Comparison of ENCODE assay signal across 11 cellular contexts in the genomic region with DNA sequence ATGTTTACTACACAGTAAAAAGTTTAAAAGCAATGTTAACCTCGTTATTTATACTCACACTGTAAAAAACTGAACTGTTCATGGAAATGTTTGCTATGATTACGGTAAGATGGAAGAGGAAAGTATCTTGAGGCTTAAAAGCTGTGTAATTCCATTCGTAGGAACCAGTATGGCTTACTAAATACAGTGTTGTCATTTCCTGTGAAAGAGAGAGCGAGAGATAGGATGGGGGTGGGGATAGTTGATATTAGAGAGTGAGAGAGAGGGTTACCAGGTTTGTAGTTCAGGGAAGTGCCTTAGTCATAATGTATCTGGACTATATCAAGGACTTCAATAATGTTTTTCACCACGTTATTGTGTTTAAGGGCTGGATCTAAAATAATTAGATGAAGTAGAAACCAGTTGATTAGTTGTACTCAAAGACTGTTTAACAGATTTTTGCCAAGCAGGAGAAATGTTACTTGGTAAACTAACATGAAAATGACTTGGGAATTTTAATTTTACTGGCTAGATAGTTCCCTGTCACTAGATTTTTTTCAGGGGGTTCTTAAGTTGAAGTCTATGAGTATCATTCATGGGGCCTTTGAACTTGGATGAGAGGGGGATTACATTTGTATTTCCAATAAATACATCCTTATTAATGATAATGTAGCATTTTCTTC. TPM values are rescaled to one million over a fixed set of nuclear protein-coding genes. Genes with fewer than 3 reads are reported as not detected.
A peak's percentile ranks its signal among the peaks of the same experiment; 100 is the strongest.
DNase-seq lines count a peak whose midpoint lies in the region; ATAC-seq, FAIRE-seq and TF ChIP-seq lines count a peak whose summit lies in the region.
"Had no signal": no experiment of that assay in that cellular context is flagged by ENCODE, and none has a peak within 500 bp of the region (broad histone marks: within the 10 kb centered on the region; RNA-seq: fewer than 3 reads in every experiment).

No MANE protein-coding gene starts in this region.

- TF ChIP-seq CTCF in BE2C (IDR thresholded peaks at IDR 0.05; ENCODE audit: low read depth, low read length) = no peak
- no peak for TF ChIP-seq CTCF in HFFc6 (IDR thresholded peaks at IDR 0.05)
- no peak for TF ChIP-seq CTCF in astrocyte (IDR thresholded peaks at IDR 0.05; ENCODE audit: insufficient read depth, low read depth, low read length)
- no peak for TF ChIP-seq CTCF in body of pancreas (IDR thresholded peaks at IDR 0.05)
- TF ChIP-seq CTCF in GM13977 (IDR thresholded peaks at IDR 0.05; ENCODE audit: extremely low read depth, insufficient read depth, missing control alignments) = no peak
- no peak for TF ChIP-seq CTCF in D721Med (IDR thresholded peaks at IDR 0.05; ENCODE audit: insufficient read depth, missing control alignments)

- H3K9ac ChIP-seq in astrocyte (ENCODE audit: low read length) = peak overlapping the region; percentile 27

- ATAC-seq in body of pancreas (no peak), HG02970 (IDR thresholded peaks at IDR 0.05; ENCODE audit: low FRiP score, unreplicated experiment) (no peak)

- H3K4me1 Mint-ChIP-seq in HFFc6 (ENCODE audit: low read depth) (peaks cover 45% of the 10 kb centered on the region), astrocyte (ENCODE audit: low read depth, unreplicated experiment) (peaks cover 62% of the 10 kb centered on the region)

- H3K4me1 ChIP-seq in BE2C (peaks cover 47% of the 10 kb centered on the region), astrocyte (ENCODE audit: insufficient read depth, low read length) (peaks cover 34% of the 10 kb centered on the region), body of pancreas (peaks cover 75% of the 10 kb centered on the region)

- H3K9me3 ChIP-seq in BE2C (no peaks in the 10 kb centered on the region), astrocyte (ENCODE audit: insufficient read depth, low read depth, low read length) (no peaks in the 10 kb centered on the region), body of pancreas (no peaks in the 10 kb centered on the region)

- peak overlapping the region; percentile 83 for H3K27ac ChIP-seq in astrocyte (ENCODE audit: low read depth, low read length)
- H3K27ac ChIP-seq in body of pancreas = peak overlapping the region in 1 of 4 donors; percentile 52

- H3K36me3 ChIP-seq in BE2C (no peaks in the 10 kb centered on the region), astrocyte (ENCODE audit: insufficient read depth, low read length) (no peaks in the 10 kb centered on the region), body of pancreas (replicated peaks in 1 of 2; ENCODE audit: insufficient read depth in 1 of 2, low read depth in 2 of 2) (no peaks in the 10 kb centered on the region)

- H3K27me3 Mint-ChIP-seq in HFFc6 (ENCODE audit: insufficient read depth) (no peaks in the 10 kb centered on the region; the same call in 1 of the 2 replicates), astrocyte (ENCODE audit: low read depth, unreplicated experiment) (no peaks in the 10 kb centered on the region)
- H3K27me3 Mint-ChIP-seq: CD4-positive, CD25-positive, alpha-beta regulatory T cell had no signal

- H3K4me2 ChIP-seq in astrocyte (ENCODE audit: low read length) = peak overlapping the region; percentile 61

- DNase-seq in BE2C (peak; percentile 16), HFFc6 (peak; percentile 20), astrocyte (ENCODE audit: low read depth) (peak; percentile 54), kidney glomerular epithelial cell (lab: John Stamatoyannopoulos, UW) (peak; percentile 24), body of pancreas (no peak), GM13977 (ENCODE audit: low spot score) (no peak), D721Med (ENCODE audit: insufficient read length, low spot score) (no peak)
- DNase-seq: dorsolateral prefrontal cortex, naive B cell had no signal

- in situ Hi-C loops in GM13977 (cut with MboI; ENCODE audit: low pct_unique_long_range_greater_than_20kb, low sequenced_read_pairs, unreplicated experiment) = no loop called here

- FAIRE-seq in astrocyte (lab: Jason Lieb, UNC) = no peak
- no peak for FAIRE-seq in D721Med (lab: Jason Lieb, UNC)

- H3K27ac Mint-ChIP-seq in HFFc6 (peak overlapping the region; percentile 72), astrocyte (ENCODE audit: unreplicated experiment) (peak overlapping the region; percentile 83)
- H3K27ac Mint-ChIP-seq: CD4-positive, CD25-positive, alpha-beta regulatory T cell; naive B cell had no signal

- no peaks in the 10 kb centered on the region for H3K36me3 Mint-ChIP-seq in HFFc6 (ENCODE audit: low read depth)
- H3K36me3 Mint-ChIP-seq in astrocyte (ENCODE audit: low read depth, unreplicated experiment) = no peaks in the 10 kb centered on the region
- H3K36me3 Mint-ChIP-seq: CD4-positive, CD25-positive, alpha-beta regulatory T cell; naive B cell had no signal

- 73 to 74% methylated on average over 5 of the region's 5 CpGs for WGBS in body of pancreas, 2 donors

- H3K4me3 Mint-ChIP-seq in HFFc6 = peak overlapping the region; percentile 25
- H3K4me3 Mint-ChIP-seq in astrocyte (ENCODE audit: unreplicated experiment) = no peak overlapping the region
- H3K4me3 Mint-ChIP-seq: naive B cell had no signal

- intact Hi-C loops in body of pancreas (cut with DNase I) = no loop called here

- H3K27me3 ChIP-seq in BE2C = no peaks in the 10 kb centered on the region
- no peaks in the 10 kb centered on the region for H3K27me3 ChIP-seq in astrocyte (ENCODE audit: insufficient read depth, low read length)
- no peaks in the 10 kb centered on the region for H3K27me3 ChIP-seq in body of pancreas
- H3K27me3 ChIP-seq: dorsolateral prefrontal cortex had no signal

- no peak for TF ChIP-seq POLR2A in body of pancreas (IDR thresholded peaks at IDR 0.05)

- no peak overlapping the region for H2AFZ ChIP-seq in astrocyte (ENCODE audit: low read depth, low read length)

- H3K9me3 Mint-ChIP-seq in HFFc6 (no peaks in the 10 kb centered on the region), astrocyte (ENCODE audit: unreplicated experiment) (no peaks in the 10 kb centered on the region)

- H3K4me3 ChIP-seq in BE2C (ENCODE audit: low read depth, low read length) (no peak overlapping the region), astrocyte (ENCODE audit: insufficient read depth, low read depth, low read length) (no peak overlapping the region), body of pancreas (no peak overlapping the region)

- H3K79me2 ChIP-seq in astrocyte (ENCODE audit: insufficient read depth, low read length) = peaks cover 81% of the 10 kb centered on the region

- H4K20me1 ChIP-seq in astrocyte (ENCODE audit: insufficient read depth, low read length) = peaks cover 20% of the 10 kb centered on the region

RNA-seq across cellular contexts. Expression of gene AFDN, which starts 30.4 kb away (rescaled TPM):
- 69.0 TPM for polyA plus RNA-seq in BE2C (2012; ENCODE audit: insufficient read depth, insufficient read length, low read depth)
- total RNA-seq in HFFc6 (2021; fragmentation: NEBNext Ultra II Directional; extraction: Animal tissue kit (Norgen Biotek cat#: 25700)) = 10 to 100 TPM; 16.1 to 20.3 (median 17.4) TPM
- total RNA-seq in astrocyte (95.0 and 102 TPM in 2 replicates), body of pancreas (100 to 1,000 TPM; 160 to 195 TPM)

Comparison
In these comparisons a context has a peak if more than half of its experiments do, and no peak if none do; other contexts are left out.
1. DNase-seq: peak in BE2C (single experiment), HFFc6 (single experiment), astrocyte (single experiment) and kidney glomerular epithelial cell (single experiment); none in body of pancreas (0 of 4), GM13977 (single experiment) and D721Med (single experiment).